Comparison of ENCODE assay signal across 22 cellular contexts in the genomic region with DNA sequence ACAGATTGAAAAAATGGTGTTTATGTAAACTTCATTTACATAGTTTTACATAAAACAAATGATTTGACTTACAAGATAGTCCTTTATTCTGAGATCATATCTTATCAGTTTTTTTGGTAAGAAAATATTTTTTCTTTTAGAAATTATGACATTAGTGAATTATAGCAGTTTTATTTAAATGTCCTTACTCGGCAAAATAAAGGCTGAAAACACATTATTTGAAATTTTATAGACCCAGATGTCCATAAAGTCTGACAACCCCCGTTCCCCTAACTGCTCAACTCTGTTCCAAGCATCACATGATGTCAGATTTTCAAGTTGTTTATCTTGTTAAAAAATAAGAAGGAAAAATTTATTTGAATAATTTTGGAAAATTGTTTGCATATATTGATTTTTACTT.
"Had no signal": no experiment of that assay in that cellular context is flagged by ENCODE, and none has a peak within 500 bp of the region (broad histone marks: within the 10 kb centered on the region; RNA-seq: fewer than 3 reads in every experiment).

No MANE protein-coding gene starts in this region.

- ATAC-seq: Panc1, PC-3, T-cell had no signal

- DNase-seq: Kasumi-1, KG1, MV-4-11, NCI-H1048, NCI-H1105 treated with DMSO at 0.1 percent for 48 hours, NCI-H1436, NCI-H187, NCI-H2029, NCI-H2081 treated with DMSO at 0.1 percent for 48 hours, NCI-H2171, NCI-H226, NCI-H446, NCI-H510A, NCI-H524 treated with DMSO at 0.1 percent for 48 hours, NCI-H69, NCI-H774, PC-3, SHP77, SW 1271, T-cell had no signal

- H3K27ac ChIP-seq: RWPE1 had no signal
